ENCODE assay signal across 24 cellular contexts in genomic region chr3:100386437-100387064, GRCh38. TPM values are rescaled to one million over a fixed set of nuclear protein-coding genes. Genes with fewer than 3 reads are reported as not detected.
DNase-seq lines count a peak whose midpoint lies in the region; FAIRE-seq and TF ChIP-seq lines count a peak whose summit lies in the region.
"Had no signal": no experiment of that assay in that cellular context is flagged by ENCODE, and none has a peak within 500 bp of the region (broad histone marks: within the 10 kb centered on the region; RNA-seq: fewer than 3 reads in every experiment).

No MANE protein-coding gene starts in this region.

- no peak overlapping the region for H2AFZ ChIP-seq in hepatocyte

- H3K27ac ChIP-seq in hepatocyte (peak overlapping the region; percentile 40), small intestine (ENCODE audit: low read depth in 1 of 2, low read length in 1 of 2) (no peak overlapping the region)
- H3K27ac ChIP-seq: adrenal gland, BLaER1, coronary artery, SJSA1, skin epidermis, tibial nerve had no signal

- peak overlapping the region; percentile 1 for H3K4me2 ChIP-seq in hepatocyte
- H3K4me2 ChIP-seq: BLaER1 had no signal

- H3K27me3 ChIP-seq in hepatocyte (no peaks in the 10 kb centered on the region), small intestine (ENCODE audit: control insufficient read depth in 2 of 2, insufficient read depth in 2 of 2, low read length in 2 of 2) (no peaks in the 10 kb centered on the region)
- H3K27me3 ChIP-seq: adrenal gland, BLaER1, SJSA1, tibial nerve had no signal

- peaks cover 82% of the 10 kb centered on the region for H3K79me2 ChIP-seq in hepatocyte

- no peaks in the 10 kb centered on the region for H4K20me1 ChIP-seq in hepatocyte (ENCODE audit: insufficient read depth, poor library complexity, severe bottlenecking)

- peaks cover 16% of the 10 kb centered on the region for H3K9me3 Mint-ChIP-seq in HFFc6

- no peaks in the 10 kb centered on the region for H3K36me3 ChIP-seq in hepatocyte (replicated peaks; ENCODE audit: insufficient read depth, low read depth)
- peaks cover 2 to 13% of the 10 kb centered on the region in 2 donors for H3K36me3 ChIP-seq in small intestine (ENCODE audit: control insufficient read depth in 2 of 2, insufficient read depth in 2 of 2, low read length in 2 of 2)

- TF ChIP-seq CTCF in HFFc6 (IDR thresholded peaks at IDR 0.05) (no peak), astrocyte of the spinal cord (IDR thresholded peaks at IDR 0.05; ENCODE audit: low read depth, low read length) (no peak), hepatocyte (IDR thresholded peaks at IDR 0.05; ENCODE audit: poor library complexity) (no peak)

- H3K4me1 ChIP-seq in hepatocyte (ENCODE audit: insufficient read depth) (no peaks in the 10 kb centered on the region), small intestine (ENCODE audit: control insufficient read depth in 2 of 2, insufficient read depth in 1 of 2, low read depth in 1 of 2, low read length in 1 of 2) (peaks cover 0 to 2% of the 10 kb centered on the region in 2 donors)
- H3K4me1 ChIP-seq: BLaER1 had no signal

- peak overlapping the region; percentile 15; the same call in 1 of the 2 replicates for H3K4me3 Mint-ChIP-seq in HFFc6
- H3K4me3 Mint-ChIP-seq: activated CD4-positive, alpha-beta memory T cell treated with anti-CD3 and anti-CD28 coated beads, Interleukin-2, amount 10 ng/mL, durations not matched to agents 7 days and 5 days; IgD-negative memory B cell had no signal

- H3K36me3 Mint-ChIP-seq in HFFc6 (ENCODE audit: low read depth), result peaks cover 34% of the 10 kb centered on the region

- no peak overlapping the region for H3K4me3 ChIP-seq in astrocyte of the spinal cord (ENCODE audit: low read depth, low read length)
- no peak overlapping the region for H3K4me3 ChIP-seq in hepatocyte
- H3K4me3 ChIP-seq in small intestine (ENCODE audit: low read depth in 1 of 2, low read length in 2 of 2), result no peak overlapping the region
- H3K4me3 ChIP-seq: adrenal gland, BLaER1, coronary artery, mucosa of descending colon, SJSA1, skin epidermis, tibial nerve had no signal

- in situ Hi-C loops in astrocyte of the spinal cord (cut with HindIII; ENCODE audit: low sequenced_read_pairs), result no loop called here

- H3K4me1 Mint-ChIP-seq in HFFc6 (ENCODE audit: low read depth), result peaks cover 35% of the 10 kb centered on the region

- H3K9me3 ChIP-seq in hepatocyte (ENCODE audit: low read depth), result peaks cover 11% of the 10 kb centered on the region
- no peaks in the 10 kb centered on the region for H3K9me3 ChIP-seq in small intestine (ENCODE audit: control insufficient read depth, low read depth)

- peak; percentile 15 for FAIRE-seq in small intestine (lab: Jason Lieb, UNC)
- FAIRE-seq: GM18507, keratinocyte had no signal

- H3K27me3 Mint-ChIP-seq in HFFc6 (ENCODE audit: insufficient read depth), result no peaks in the 10 kb centered on the region
- H3K27me3 Mint-ChIP-seq: activated CD4-positive, alpha-beta memory T cell treated with anti-CD3 and anti-CD28 coated beads, Interleukin-2, amount 10 ng/mL, durations not matched to agents 7 days and 5 days; IgD-negative memory B cell had no signal

- DNase-seq in HFFc6 (peak; percentile 14), astrocyte of the spinal cord (ENCODE audit: low read depth, low spot score) (peak; percentile 45), hepatocyte (ENCODE audit: low spot score) (no peak), small intestine (peak; percentile 58), D341Med (ENCODE audit: low spot score) (no peak), NCI-H748 treated with DMSO at 0.1 percent for 48 hours (lab: John Stamatoyannopoulos, UW) (no peak), globus pallidus (ENCODE audit: low spot score) (no peak)
- no peak for DNase-seq in stimulated activated naive CD4-positive, alpha-beta T cell treated with Interleukin-2 at 50 U/mL for 16 hours (lab: John Stamatoyannopoulos, UW)
- DNase-seq: activated CD4-positive, alpha-beta memory T cell treated with anti-CD3 and anti-CD28 coated beads, Interleukin-2, amount 10 ng/mL, durations not matched to agents 7 days and 5 days; activated T-cell treated with anti-CD3 and anti-CD28 coated beads, Interleukin-2, amount 50 U/mL, for 48 hours; adrenal gland; DMS153; glutamatergic neuron; mucosa of descending colon; NCI-H2029 treated with DMSO at 0.1 percent for 48 hours; NCI-H510A treated with DMSO at 0.1 percent for 48 hours had no signal

- peak overlapping the region; percentile 16; the same call in 1 of the 2 replicates for H3K27ac Mint-ChIP-seq in HFFc6
- H3K27ac Mint-ChIP-seq: activated CD4-positive, alpha-beta memory T cell treated with anti-CD3 and anti-CD28 coated beads, Interleukin-2, amount 10 ng/mL, durations not matched to agents 7 days and 5 days; IgD-negative memory B cell had no signal

- no peaks in the 10 kb centered on the region for H3K9me2 ChIP-seq in hepatocyte (replicated peaks; ENCODE audit: insufficient read depth)

RNA-seq across cellular contexts. Expression of gene TOMM70, which starts 14.3 kb away (rescaled TPM):
- total RNA-seq in HFFc6 (2021; fragmentation: NEBNext Ultra II Directional; extraction: Animal tissue kit (Norgen Biotek cat#: 25700)), result 10 to 100 TPM; 45.9 to 51.7 (median 48.7) TPM
- 65.6 and 75.7 TPM in 2 replicates for total RNA-seq in hepatocyte
- 18.7 and 23.2 TPM in 2 replicates for polyA plus RNA-seq in hepatocyte
- polyA plus RNA-seq in small intestine, result 10 to 100 TPM; 16.2 to 34.9 (median 17.2) TPM

RNA-seq across cellular contexts. Expression of gene LNP1, which starts 14.8 kb away (rescaled TPM):
- 1 to 10 TPM; 1.1 to 2.7 (median 1.6) TPM for total RNA-seq in HFFc6 (2021; fragmentation: NEBNext Ultra II Directional; extraction: Animal tissue kit (Norgen Biotek cat#: 25700))
- total RNA-seq in hepatocyte, result 4.3 and 5.8 TPM in 2 replicates
- 1.1 and 1.9 TPM in 2 replicates for polyA plus RNA-seq in hepatocyte
- polyA plus RNA-seq in small intestine, result 1 to 10 TPM in 1 of 3 donors, not detected in 2; 1.8 TPM

RNA-seq across cellular contexts. Expression of gene NIT2, which starts 52.0 kb away (rescaled TPM):
- 10 to 100 TPM; 36.4 to 48.6 (median 42.7) TPM for total RNA-seq in HFFc6 (2021; fragmentation: NEBNext Ultra II Directional; extraction: Animal tissue kit (Norgen Biotek cat#: 25700))
- 45.2 and 55.7 TPM in 2 replicates for total RNA-seq in hepatocyte
- polyA plus RNA-seq in hepatocyte (84.5 and 96.9 TPM in 2 replicates), small intestine (10 to 100 TPM in 2 of 3 donors, 1 to 10 TPM in 1; 7.0 to 18.8 (median 13.4) TPM)

Comparison
In these comparisons a context has a peak if more than half of its experiments do, and no peak if none do; other contexts are left out.
1. DNase-seq: peak in HFFc6 (single experiment), astrocyte of the spinal cord (single experiment) and small intestine (single experiment); none in hepatocyte (single experiment), D341Med (single experiment), stimulated activated naive CD4-positive, alpha-beta T cell treated with Interleukin-2 at 50 U/mL for 16 hours (single experiment), NCI-H748 treated with DMSO at 0.1 percent for 48 hours (single experiment) and globus pallidus (single experiment).